In the genomic region with DNA sequence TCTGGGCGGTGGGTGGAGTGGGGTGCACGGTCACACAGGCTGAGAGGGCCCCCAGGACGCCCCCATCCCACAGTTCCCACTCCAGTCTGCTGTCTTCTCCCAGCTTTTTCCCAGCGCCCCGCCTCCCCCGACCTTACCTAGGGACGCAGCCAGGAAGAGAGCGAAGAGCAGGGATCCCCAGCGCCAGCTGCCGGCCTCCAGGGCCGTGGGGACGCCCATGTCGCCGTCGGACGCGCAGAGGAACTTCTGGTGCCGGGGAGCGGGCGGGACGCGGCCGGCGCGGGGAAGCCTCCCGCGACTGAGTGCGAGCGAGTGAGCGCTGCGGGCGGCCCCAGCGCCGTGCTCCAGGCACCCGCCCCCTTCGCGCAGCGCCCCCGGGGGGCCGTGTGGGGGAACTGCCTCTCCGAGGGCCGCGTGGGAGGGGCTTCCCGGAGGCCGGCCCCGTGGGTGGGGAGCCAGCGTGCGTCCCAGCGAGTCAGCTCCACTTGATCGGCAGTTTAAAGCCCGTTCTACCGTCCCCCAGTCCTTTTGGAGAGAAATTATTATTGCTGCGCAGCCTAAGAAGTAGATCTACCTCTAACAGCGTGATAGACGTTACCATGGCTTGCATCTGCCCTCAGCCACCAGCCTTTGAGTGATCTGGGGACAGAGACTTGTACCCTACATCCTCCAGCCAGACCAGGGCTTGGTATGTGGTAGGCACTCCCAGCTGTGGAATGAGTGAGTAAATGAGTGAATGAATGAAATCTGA, we compare ENCODE assay signal across 8 cellular contexts. TPM values are rescaled to one million over a fixed set of nuclear protein-coding genes. Genes with fewer than 3 reads are reported as not detected.
DNase-seq lines count a peak whose midpoint lies in the region; ATAC-seq and TF ChIP-seq lines count a peak whose summit lies in the region.

A gene (minus strand): TSS at position 300 of the 751 bp plus-strand sequence. CDS start 81 bp downstream, at position 219.

- H3K4me1 Mint-ChIP-seq in endothelial cell (ENCODE audit: unreplicated experiment): peaks cover 44% of the 10 kb centered on the region

- H3K27ac Mint-ChIP-seq in endothelial cell (ENCODE audit: unreplicated experiment): peak within 1 kb of the TSS; percentile 48

- H3K27ac ChIP-seq in ACC112 (ENCODE audit: low read depth, low read length): peak within 1 kb of the TSS; percentile 42; the same call in 1 of the 2 replicates

- H3K4me3 Mint-ChIP-seq in endothelial cell (ENCODE audit: unreplicated experiment): peak within 1 kb of the TSS; percentile 90

- no peaks in the 10 kb centered on the region for H3K79me2 ChIP-seq in ACC112 (ENCODE audit: control insufficient read depth, insufficient read depth, low read length, unreplicated experiment)

- peaks cover 4% of the 10 kb centered on the region for H3K36me3 Mint-ChIP-seq in endothelial cell (ENCODE audit: low read depth, unreplicated experiment)

- TF ChIP-seq CTCF in endothelial cell (IDR thresholded peaks at IDR 0.05; ENCODE audit: unreplicated experiment): peak; percentile 94

- peaks cover 17% of the 10 kb centered on the region for H3K27me3 Mint-ChIP-seq in endothelial cell (ENCODE audit: unreplicated experiment)

- H3K36me3 ChIP-seq in ACC112 (ENCODE audit: insufficient read depth, low read length): no peaks in the 10 kb centered on the region

- H3K27me3 ChIP-seq in ACC112 (ENCODE audit: insufficient read depth, low read length): no peaks in the 10 kb centered on the region

- H3K9me3 Mint-ChIP-seq in endothelial cell (ENCODE audit: unreplicated experiment): no peaks in the 10 kb centered on the region

- DNase-seq in NK-92 (lab: John Stamatoyannopoulos, UW; ENCODE audit: unreplicated experiment) (peak; percentile 19), endothelial cell (ENCODE audit: low spot score) (peak; percentile 97), midbrain (lab: John Stamatoyannopoulos, UW) (peak; percentile 87)
- DNase-seq in activated CD8-positive, alpha-beta memory T cell treated with anti-CD3 and anti-CD28 coated beads, Interleukin-2, amount 50 U/mL, for 4 hours: peak; percentile 96
- peak; percentile 92 for DNase-seq in stimulated activated CD8-positive, alpha-beta memory T cell treated with anti-CD3 and anti-CD28 coated beads, Interleukin-2, amount 100 ng/mL, for 48 hours (ENCODE audit: low read depth in 2 of 2)

- H3K4me1 ChIP-seq in ACC112 (ENCODE audit: control insufficient read depth, insufficient read depth, low read length, unreplicated experiment): peaks cover 48% of the 10 kb centered on the region

- peak within 1 kb of the TSS; percentile 19 for H2AFZ ChIP-seq in ACC112 (ENCODE audit: low read length, unreplicated experiment)

- peak; percentile 41 for ATAC-seq in GM18520 (IDR thresholded peaks at IDR 0.05; ENCODE audit: unreplicated experiment)
- peak; percentile 60 for ATAC-seq in HG03159 (IDR thresholded peaks at IDR 0.05; ENCODE audit: unreplicated experiment)

- H3K4me3 ChIP-seq in ACC112 (ENCODE audit: low read depth, low read length): peak within 1 kb of the TSS; percentile 72

RNA-seq across cellular contexts. Expression of the gene that starts here (rescaled TPM):
- 86.1 TPM for total RNA-seq in endothelial cell (ENCODE audit: unreplicated experiment)

Comparison
In these comparisons a context has a peak if more than half of its experiments do, and no peak if none do; other contexts are left out.
1. Peak in every context shown above with its lines: DNase-seq, ATAC-seq, H3K4me3 ChIP-seq and H3K27ac ChIP-seq.
2. DNase-seq: peak in every context shown above with its lines; median percentile 97 in endothelial cell; 96 in activated CD8-positive, alpha-beta memory T cell treated with anti-CD3 and anti-CD28 coated beads, Interleukin-2, amount 50 U/mL, for 4 hours; 92 in stimulated activated CD8-positive, alpha-beta memory T cell treated with anti-CD3 and anti-CD28 coated beads, Interleukin-2, amount 100 ng/mL, for 48 hours; 87 in midbrain; 19 in NK-92.